ENCODE assay signal across 5 cellular contexts in the genomic region with DNA sequence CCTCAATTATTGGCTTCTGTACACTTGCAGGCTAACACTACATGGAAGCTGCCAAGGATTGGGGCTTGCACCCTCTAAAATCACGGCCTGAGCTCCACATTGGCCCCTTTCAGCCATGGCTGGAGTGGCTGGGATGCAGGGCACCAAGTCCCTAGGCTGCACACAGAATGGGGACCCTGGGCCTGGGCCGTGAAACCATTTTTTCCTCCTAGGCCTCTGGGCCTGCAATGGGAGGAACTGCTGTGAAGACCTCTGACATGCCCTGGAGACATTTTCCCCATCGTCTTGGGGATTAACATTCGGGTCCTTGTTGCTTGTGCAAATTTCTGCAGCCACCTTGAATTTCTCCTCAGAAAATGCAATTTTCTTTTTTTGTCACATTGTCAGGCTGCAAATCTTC. TPM values are rescaled to one million over a fixed set of nuclear protein-coding genes. Genes with fewer than 3 reads are reported as not detected.
"Had no signal": no experiment of that assay in that cellular context is flagged by ENCODE, and none has a peak within 500 bp of the region (broad histone marks: within the 10 kb centered on the region; RNA-seq: fewer than 3 reads in every experiment).

No MANE protein-coding gene starts in this region.

RNA-seq across cellular contexts. Expression of a gene that starts 23.6 kb away (rescaled TPM):
- total RNA-seq: activated CD4-positive, alpha-beta memory T cell treated with anti-CD3 and anti-CD28 coated beads, Interleukin-2, amount 10 ng/mL, durations not matched to agents 7 days and 5 days; activated CD4-positive, alpha-beta T cell treated with anti-CD3 and anti-CD28 coated beads, Interleukin-2, amount 10 ng/mL, durations not matched to agents 7 days and 5 days; activated naive CD4-positive, alpha-beta T cell treated with anti-CD3 and anti-CD28 coated beads for 36 hours; activated naive CD8-positive, alpha-beta T cell treated with anti-CD3 and anti-CD28 coated beads for 36 hours; T-helper 2 cell treated with Interferon-gamma antibody and Interleukin-4, amounts not matched to agents 100 ng/mL and 5 ng/mL, for 36 hours had no signal
